ENCODE assay signal across 9 cellular contexts in genomic region chr2:67234443-67234842, GRCh38.
DNase-seq lines count a peak whose midpoint lies in the region; ATAC-seq and TF ChIP-seq lines count a peak whose summit lies in the region.
"Had no signal": no experiment of that assay in that cellular context is flagged by ENCODE, and none has a peak within 500 bp of the region (broad histone marks: within the 10 kb centered on the region; RNA-seq: fewer than 3 reads in every experiment).

No MANE protein-coding gene starts in this region.

- no peak overlapping the region for H3K23ac ChIP-seq in mesendoderm (ENCODE audit: low read length)

- no peak overlapping the region for H2AK5ac ChIP-seq in mesendoderm (ENCODE audit: low read length)

- no peaks in the 10 kb centered on the region for H3K79me1 ChIP-seq in mesendoderm (ENCODE audit: low read length)

- H3K4me3 ChIP-seq in mesendoderm (ENCODE audit: low read length), result no peak overlapping the region
- no peak overlapping the region for H3K4me3 ChIP-seq in spleen

- intact Hi-C loops in spleen (cut with DNase I; ENCODE audit: low total_unique reads), result no loop called here

- H3K27ac ChIP-seq in mesendoderm (ENCODE audit: low read depth, low read length) (no peak overlapping the region), spleen (no peak overlapping the region)

- no peaks in the 10 kb centered on the region for H3K4me1 ChIP-seq in mesendoderm (ENCODE audit: control insufficient read depth, low read depth, low read length)
- no peaks in the 10 kb centered on the region for H3K4me1 ChIP-seq in spleen

- H3K36me3 ChIP-seq in mesendoderm (ENCODE audit: control insufficient read depth, insufficient read depth, low read length) (no peaks in the 10 kb centered on the region), spleen (no peaks in the 10 kb centered on the region)

- TF ChIP-seq POLR2A in spleen (IDR thresholded peaks at IDR 0.05), result no peak

- no peak overlapping the region for H3K4me2 ChIP-seq in mesendoderm (ENCODE audit: low read length)

- no peak overlapping the region for H2BK5ac ChIP-seq in mesendoderm (ENCODE audit: low read length)

- peak; percentile 38 for DNase-seq in DMS 273 (lab: John Stamatoyannopoulos, UW; ENCODE audit: unreplicated experiment)
- peak; percentile 53 for DNase-seq in M059J (ENCODE audit: low read depth)
- DNase-seq in T47D (ENCODE audit: low read depth in 1 of 2, low spot score in 1 of 2), result peak; percentile 1 to 60
- peak; percentile 73 for DNase-seq in mesendoderm
- no peak for DNase-seq in activated T-cell treated with anti-CD3 and anti-CD28 coated beads, Interleukin-2, amount 50 U/mL, for 1 hour
- no peak for DNase-seq in anterior cingulate cortex (lab: John Stamatoyannopoulos, UW)
- no peak for DNase-seq in spleen
- DNase-seq: T-cell had no signal

- H3K9me3 ChIP-seq in spleen, result no peaks in the 10 kb centered on the region

- in situ Hi-C loops in T47D (cut with HindIII; ENCODE audit: low pct_unique_long_range_greater_than_20kb, low sequenced_read_pairs), result no loop called here

- ATAC-seq in GM21717 (IDR thresholded peaks at IDR 0.05; ENCODE audit: unreplicated experiment), result no peak
- ATAC-seq: T-cell had no signal

- H3K18ac ChIP-seq in mesendoderm (ENCODE audit: low read length), result no peak overlapping the region

- H2BK15ac ChIP-seq in mesendoderm (replicated peaks; ENCODE audit: low read depth), result no peak overlapping the region

- no peak overlapping the region for H4K8ac ChIP-seq in mesendoderm (ENCODE audit: low read depth, low read length)

- no peak overlapping the region for H3K9ac ChIP-seq in mesendoderm (ENCODE audit: low read length)

- H3K79me2 ChIP-seq in mesendoderm (ENCODE audit: control insufficient read depth, insufficient read depth, low read length), result no peaks in the 10 kb centered on the region

- WGBS in mesendoderm (ENCODE audit: extremely low coverage, insufficient coverage, low lambda C conversion rate), result no CpG with 5 or more reads among the region's 3 CpGs
- WGBS in spleen, 5 donors, result 45 to 78% (median 66%) methylated on average over 3 of the region's 3 CpGs

- no peak overlapping the region for H4K5ac ChIP-seq in mesendoderm (ENCODE audit: low read length)

- H2BK120ac ChIP-seq in mesendoderm (ENCODE audit: low read depth, low read length), result no peak overlapping the region

- H3K56ac ChIP-seq in mesendoderm (ENCODE audit: low read length), result no peak overlapping the region

- TF ChIP-seq CTCF in spleen (IDR thresholded peaks at IDR 0.05 in 8 of 11, conservative IDR thresholded peaks at IDR 0.05 in 3 of 11), result peak in 4 of 11 experiments; percentile 8 to 31 (median 24)

- no peaks in the 10 kb centered on the region for H3K27me3 ChIP-seq in mesendoderm (ENCODE audit: insufficient read depth, low read length, poor library complexity)
- H3K27me3 ChIP-seq in spleen (replicated peaks in 1 of 7), result no peaks in the 10 kb centered on the region

- H3K4ac ChIP-seq in mesendoderm (ENCODE audit: low read depth, low read length), result no peak overlapping the region

Comparison
In these comparisons a context has a peak if more than half of its experiments do, and no peak if none do; other contexts are left out.
1. DNase-seq: peak in DMS 273 (single experiment), M059J (single experiment), T47D (2 of 2) and mesendoderm (single experiment); none in activated T-cell treated with anti-CD3 and anti-CD28 coated beads, Interleukin-2, amount 50 U/mL, for 1 hour (single experiment), anterior cingulate cortex (0 of 58) and spleen (single experiment).